26 cellular contexts compared by ENCODE assay signal in the genomic region with DNA sequence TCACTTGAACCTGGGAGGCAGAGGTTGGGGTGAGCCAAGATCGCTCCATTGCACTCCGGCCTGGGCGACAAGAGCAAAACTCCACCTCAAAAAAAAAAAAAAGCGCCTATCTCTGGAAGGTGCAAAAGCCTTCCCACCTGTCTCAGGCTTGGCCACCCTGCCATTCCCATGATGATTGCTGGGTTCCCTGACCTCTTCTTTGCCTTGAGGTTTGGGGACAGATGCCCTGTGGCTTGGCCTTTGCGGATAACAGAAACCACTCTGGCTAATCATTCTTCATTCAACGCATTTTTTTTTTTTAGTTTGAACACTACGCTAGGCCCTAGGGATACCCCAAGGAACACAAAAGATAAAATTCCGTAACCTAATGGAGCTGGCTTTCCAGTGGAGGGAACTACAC.
"Had no signal": no experiment of that assay in that cellular context is flagged by ENCODE, and none has a peak within 500 bp of the region (broad histone marks: within the 10 kb centered on the region; RNA-seq: fewer than 3 reads in every experiment).

No MANE protein-coding gene starts in this region.

- H3K27ac Mint-ChIP-seq: activated naive CD4-positive, alpha-beta T cell treated with anti-CD3 and anti-CD28 coated beads for 36 hours; activated T-cell treated with anti-CD3 and anti-CD28 coated beads, Interleukin-2, amount 50 U/mL, for 24 hours; activated T-helper 17 cell treated with anti-CD3 and anti-CD28 coated beads, Interleukin-2, amount 50 U/mL, for 72 hours; stimulated activated naive CD8-positive, alpha-beta T cell treated with anti-CD3 and anti-CD28 coated beads, Interleukin-15, amount 100 ng/mL, for 72 hours had no signal

- H3K36me3 ChIP-seq: esophagus muscularis mucosa, gastrocnemius medialis, ovary, right atrium auricular region, tibial artery had no signal

- H3K36me3 Mint-ChIP-seq: brain, naive B cell, WTC11 had no signal

- H3K27me3 Mint-ChIP-seq: activated T-cell treated with anti-CD3 and anti-CD28 coated beads, Interleukin-2, amount 50 U/mL, for 24 hours; activated T-helper 17 cell treated with anti-CD3 and anti-CD28 coated beads, Interleukin-2, amount 50 U/mL, for 72 hours; brain; naive B cell; stimulated activated naive CD8-positive, alpha-beta T cell treated with anti-CD3 and anti-CD28 coated beads, Interleukin-15, amount 100 ng/mL, for 72 hours had no signal

- H3K4me1 ChIP-seq: gastrocnemius medialis, psoas muscle, right atrium auricular region, tibial artery had no signal

- H3K27ac ChIP-seq: esophagus muscularis mucosa, ovary, psoas muscle, right atrium auricular region, tibial artery had no signal

- H3K9me3 Mint-ChIP-seq: activated naive CD4-positive, alpha-beta T cell treated with anti-CD3 and anti-CD28 coated beads for 36 hours; activated T-cell treated with anti-CD3 and anti-CD28 coated beads, Interleukin-2, amount 50 U/mL, for 24 hours; activated T-helper 17 cell treated with anti-CD3 and anti-CD28 coated beads, Interleukin-2, amount 50 U/mL, for 72 hours; naive B cell; stimulated activated naive CD8-positive, alpha-beta T cell treated with anti-CD3 and anti-CD28 coated beads, Interleukin-15, amount 100 ng/mL, for 72 hours; WTC11 had no signal

- ATAC-seq: gastrocnemius medialis; left cardiac atrium; mucosa of descending colon; stimulated activated naive CD8-positive, alpha-beta T cell treated with anti-CD3 and anti-CD28 coated beads, Interleukin-15, amount 100 ng/mL, for 72 hours; WTC11 had no signal

- H3K4me3 Mint-ChIP-seq: activated naive CD4-positive, alpha-beta T cell treated with anti-CD3 and anti-CD28 coated beads for 36 hours; activated T-cell treated with anti-CD3 and anti-CD28 coated beads, Interleukin-2, amount 50 U/mL, for 24 hours; activated T-helper 17 cell treated with anti-CD3 and anti-CD28 coated beads, Interleukin-2, amount 50 U/mL, for 72 hours; brain; stimulated activated naive CD8-positive, alpha-beta T cell treated with anti-CD3 and anti-CD28 coated beads, Interleukin-15, amount 100 ng/mL, for 72 hours; WTC11 had no signal

- H3K27me3 ChIP-seq: esophagus muscularis mucosa, gastrocnemius medialis, ovary, right atrium auricular region, tibial artery had no signal

- H3K9me3 ChIP-seq: esophagus muscularis mucosa, gastrocnemius medialis, mucosa of descending colon, ovary, psoas muscle, right atrium auricular region, tibial artery had no signal

- H3K4me3 ChIP-seq: esophagus muscularis mucosa, gastrocnemius medialis, mucosa of descending colon, ovary, psoas muscle, right atrium auricular region, tibial artery had no signal

- DNase-seq: activated CD4-positive, alpha-beta T cell treated with anti-CD3 and anti-CD28 coated beads, Interleukin-2, amount 50 U/mL, for 4 hours; activated CD8-positive, alpha-beta memory T cell treated with anti-CD3 and anti-CD28 coated beads for 24 hours; activated CD8-positive, alpha-beta memory T cell treated with anti-CD3 and anti-CD28 coated beads, Interleukin-2, amount 50 U/mL, for 4 hours; activated naive CD4-positive, alpha-beta T cell treated with anti-CD3 and anti-CD28 coated beads for 36 hours; activated T-cell treated with anti-CD3 and anti-CD28 coated beads, Interleukin-2, amount 50 U/mL, for 24 hours; anterior cingulate cortex; caudate nucleus; dermis blood vessel endothelial cell; effector CD8-positive, alpha-beta T cell; gastrocnemius medialis; hippocampal formation; left cardiac atrium; mesenchymal stem cell; mucosa of descending colon; naive B cell; ovary; stimulated activated CD4-positive, alpha-beta T cell treated with anti-CD3 and anti-CD28 coated beads, Interleukin-12 subunit alpha, Interleukin-12 subunit beta, amount 100 ng/mL, for 4 hours; stimulated activated naive CD8-positive, alpha-beta T cell treated with anti-CD3 and anti-CD28 coated beads, Interleukin-15, amount 100 ng/mL, for 72 hours; T-helper 9 cell; tibial artery had no signal
